Comparison of ENCODE assay signal across 8 cellular contexts in genomic region chr18:7272268-7273049, GRCh38. TPM values are rescaled to one million over a fixed set of nuclear protein-coding genes. Genes with fewer than 3 reads are reported as not detected.
A peak's percentile ranks its signal among the peaks of the same experiment; 100 is the strongest.
DNase-seq lines count a peak whose midpoint lies in the region; ATAC-seq and TF ChIP-seq lines count a peak whose summit lies in the region.

No MANE protein-coding gene starts in this region.

- H3K36me3 ChIP-seq in colonic mucosa (no peaks in the 10 kb centered on the region), kidney epithelial cell (ENCODE audit: control insufficient read depth, insufficient read depth, low read length) (no peaks in the 10 kb centered on the region), stomach smooth muscle (ENCODE audit: control insufficient read depth in 2 of 2, insufficient read depth in 2 of 2, low read length in 2 of 2) (no peaks in the 10 kb centered on the region)

- TF ChIP-seq CTCF in colonic mucosa (IDR thresholded peaks at IDR 0.05) (no peak), kidney epithelial cell (IDR thresholded peaks at IDR 0.05; ENCODE audit: insufficient read depth, low read length, poor library complexity, severe bottlenecking) (peak; percentile 62), GM10248 (IDR thresholded peaks at IDR 0.05; ENCODE audit: control extremely low read depth, extremely low read depth, low read depth, missing control alignments) (no peak)

- intact Hi-C loops in colonic mucosa (cut with DNase I), result loop anchor here (5.0 to 10.0 kb wide), 2 partner anchors 295 to 1202 kb away; partner anchors contain the start of gene PTPRM

- POLR2A ChIA-PET in GM10248 (lab: Yijun Ruan, JAX), result interaction anchor here (0.7 kb wide), 1 partner anchor 695 kb away, joined by 7 read pairs; no protein-coding TSS in a partner anchor

- no peaks in the 10 kb centered on the region for H3K9me3 ChIP-seq in colonic mucosa
- H3K9me3 ChIP-seq in stomach smooth muscle (ENCODE audit: control insufficient read depth in 2 of 2, low read length in 2 of 2), result no peaks in the 10 kb centered on the region

- CTCF ChIA-PET in GM10248 (lab: Yijun Ruan, JAX), result no interaction called here

- H3K4me1 ChIP-seq in colonic mucosa (no peaks in the 10 kb centered on the region), stomach smooth muscle (ENCODE audit: control insufficient read depth, insufficient read depth, low read length) (peaks cover 11% of the 10 kb centered on the region)

- H3K27me3 ChIP-seq in colonic mucosa (no peaks in the 10 kb centered on the region), kidney epithelial cell (ENCODE audit: control insufficient read depth, insufficient read depth, low read length) (no peaks in the 10 kb centered on the region), stomach smooth muscle (ENCODE audit: control insufficient read depth in 1 of 2, insufficient read depth in 2 of 2, low read length in 2 of 2) (no peaks in the 10 kb centered on the region)

- no peak for ATAC-seq in GM18858 (IDR thresholded peaks at IDR 0.05; ENCODE audit: unreplicated experiment)

- DNase-seq in H4 (ENCODE audit: low spot score) (peak; percentile 63), NCI-H345 (lab: John Stamatoyannopoulos, UW) (peak; percentile 83), colonic mucosa (peak; percentile 34), kidney epithelial cell (ENCODE audit: low read depth) (peak; percentile 35), GM10248 (ENCODE audit: extremely low spot score) (no peak)
- DNase-seq in activated CD4-positive, alpha-beta T cell treated with anti-CD3 and anti-CD28 coated beads for 1 hour, result no peak

- H3K4me3 ChIP-seq in colonic mucosa (no peak overlapping the region), kidney epithelial cell (ENCODE audit: low read depth, low read length) (no peak overlapping the region), stomach smooth muscle (ENCODE audit: low read length in 2 of 2) (peak overlapping the region; percentile 59 to 70)

- H3K27ac ChIP-seq in colonic mucosa, result no peak overlapping the region
- H3K27ac ChIP-seq in stomach smooth muscle (ENCODE audit: low read length), result peak overlapping the region; percentile 85

- peak overlapping the region in 1 of 2 donors; percentile 2 for H3K9ac ChIP-seq in colonic mucosa (ENCODE audit: low read depth in 2 of 2, low read length in 2 of 2)
- peak overlapping the region; percentile 47 to 64 for H3K9ac ChIP-seq in stomach smooth muscle (ENCODE audit: low read length in 2 of 2)

RNA-seq across cellular contexts. Expression of gene LRRC30, which starts 41.6 kb away (rescaled TPM):
- total RNA-seq in H4 (2014; rRNA removed; shearing (Covaris generic)), result not detected in 2 replicates
- total RNA-seq in colonic mucosa, result not detected
- total RNA-seq in kidney epithelial cell, result not detected in 2 replicates

Comparison
In these comparisons a context has a peak if more than half of its experiments do, and no peak if none do; other contexts are left out.
1. DNase-seq: peak in H4 (single experiment), NCI-H345 (single experiment), colonic mucosa (single experiment) and kidney epithelial cell (single experiment); none in activated CD4-positive, alpha-beta T cell treated with anti-CD3 and anti-CD28 coated beads for 1 hour (single experiment) and GM10248 (single experiment).
2. H3K4me3 ChIP-seq: peak in stomach smooth muscle (2 of 2); none in colonic mucosa (single experiment) and kidney epithelial cell (single experiment).